ENCODE assay signal across 7 cellular contexts in genomic region chr10:988667-989545, GRCh38. TPM values are rescaled to one million over a fixed set of nuclear protein-coding genes. Genes with fewer than 3 reads are reported as not detected.
A peak's percentile ranks its signal among the peaks of the same experiment; 100 is the strongest.
DNase-seq lines count a peak whose midpoint lies in the region; ATAC-seq lines count a peak whose summit lies in the region.

No MANE protein-coding gene starts in this region.

- no peaks in the 10 kb centered on the region for H3K9me3 Mint-ChIP-seq in activated naive CD8-positive, alpha-beta T cell treated with anti-CD3 and anti-CD28 coated beads for 36 hours

- H3K36me3 Mint-ChIP-seq in activated naive CD8-positive, alpha-beta T cell treated with anti-CD3 and anti-CD28 coated beads for 36 hours = peaks cover 39% of the 10 kb centered on the region

- H3K27me3 Mint-ChIP-seq in activated naive CD8-positive, alpha-beta T cell treated with anti-CD3 and anti-CD28 coated beads for 36 hours = no peaks in the 10 kb centered on the region

- H3K4me1 ChIP-seq in iPS-20b (ENCODE audit: insufficient read depth, low read length) = peaks cover 3% of the 10 kb centered on the region; the same call in 1 of the 2 replicates

- ATAC-seq in GM18499 (IDR thresholded peaks at IDR 0.05; ENCODE audit: insufficient read depth, unreplicated experiment) (peak; percentile 1), HG03097 (IDR thresholded peaks at IDR 0.05; ENCODE audit: low FRiP score, unreplicated experiment) (peak; percentile 16)

- peak overlapping the region; percentile 89 for H3K27ac ChIP-seq in iPS-20b (ENCODE audit: low read length)

- no peaks in the 10 kb centered on the region for H3K9me3 ChIP-seq in iPS-20b (ENCODE audit: insufficient read depth, low read depth, low read length)

- H3K4me3 ChIP-seq in iPS-20b (ENCODE audit: low read length) = peak overlapping the region; percentile 90

- peaks cover 30% of the 10 kb centered on the region for H3K36me3 ChIP-seq in iPS-20b (ENCODE audit: insufficient read depth, low read depth, low read length)

- peak overlapping the region; percentile 99 for H3K9ac ChIP-seq in iPS-20b (ENCODE audit: low read depth, low read length)

- no peak for DNase-seq in activated naive CD8-positive, alpha-beta T cell treated with anti-CD3 and anti-CD28 coated beads for 36 hours
- DNase-seq in stimulated activated CD4-positive, alpha-beta T cell treated with anti-CD3 and anti-CD28 coated beads, Interleukin-4, amount 100 ng/mL, for 24 hours = peak; percentile 41
- DNase-seq in HK-2 (ENCODE audit: unreplicated experiment) (no peak), SHP77 treated with DMSO at 0.1 percent for 48 hours (lab: John Stamatoyannopoulos, UW) (no peak)

- H3K4me3 Mint-ChIP-seq in activated naive CD8-positive, alpha-beta T cell treated with anti-CD3 and anti-CD28 coated beads for 36 hours = peak overlapping the region; percentile 93

- no peaks in the 10 kb centered on the region for H3K27me3 ChIP-seq in iPS-20b (ENCODE audit: insufficient read depth, low read length)

- peaks cover 30% of the 10 kb centered on the region for H3K4me1 Mint-ChIP-seq in activated naive CD8-positive, alpha-beta T cell treated with anti-CD3 and anti-CD28 coated beads for 36 hours

- peak overlapping the region; percentile 97 for H3K27ac Mint-ChIP-seq in activated naive CD8-positive, alpha-beta T cell treated with anti-CD3 and anti-CD28 coated beads for 36 hours

RNA-seq across cellular contexts. Expression of gene GTPBP4, which starts 0.7 kb away (rescaled TPM):
- total RNA-seq in activated naive CD8-positive, alpha-beta T cell treated with anti-CD3 and anti-CD28 coated beads for 36 hours = 100 to 1,000 TPM; 158 to 163 TPM

RNA-seq across cellular contexts. Expression of gene IDI2, which starts 36.8 kb away (rescaled TPM):
- total RNA-seq in activated naive CD8-positive, alpha-beta T cell treated with anti-CD3 and anti-CD28 coated beads for 36 hours = not detected

RNA-seq across cellular contexts. Expression of gene LARP4B, which starts 57.4 kb away (rescaled TPM):
- total RNA-seq in activated naive CD8-positive, alpha-beta T cell treated with anti-CD3 and anti-CD28 coated beads for 36 hours = 100 to 1,000 TPM; 106 to 114 TPM
